Comparison of ENCODE assay signal across 12 cellular contexts in the genomic region with DNA sequence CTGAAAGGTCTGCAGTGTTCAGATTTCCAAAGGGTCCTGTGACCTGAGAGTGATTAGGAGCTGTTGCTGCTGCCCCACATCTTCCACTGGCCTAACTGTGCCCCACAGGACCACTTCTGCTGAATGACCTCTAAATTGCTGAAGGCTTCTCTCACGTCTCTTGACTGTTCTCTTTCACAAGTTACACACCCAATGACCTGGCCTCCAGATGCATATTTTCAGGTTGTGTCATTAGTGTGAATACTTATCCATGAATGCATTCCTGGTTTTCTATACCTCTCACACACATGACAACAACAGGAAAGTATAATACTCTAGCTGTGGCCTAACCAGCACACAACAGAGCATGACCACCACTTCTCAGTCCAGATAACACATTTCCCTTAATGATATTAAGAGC. TPM values are rescaled to one million over a fixed set of nuclear protein-coding genes. Genes with fewer than 3 reads are reported as not detected.
DNase-seq lines count a peak whose midpoint lies in the region; TF ChIP-seq lines count a peak whose summit lies in the region.
"Had no signal": no experiment of that assay in that cellular context is flagged by ENCODE, and none has a peak within 500 bp of the region (broad histone marks: within the 10 kb centered on the region; RNA-seq: fewer than 3 reads in every experiment).

No MANE protein-coding gene starts in this region.

- H3K27ac ChIP-seq in stomach: no peak overlapping the region

- CTCF ChIA-PET in BJ (lab: Yijun Ruan, JAX): no interaction called here

- DNase-seq in BJ (ENCODE audit: low read depth): peak; percentile 40
- peak; percentile 54 for DNase-seq in NCI-H226
- peak; percentile 34 for DNase-seq in dedifferentiated amniotic fluid mesenchymal stem cell (ENCODE audit: extremely low spot score)
- peak; percentile 58 for DNase-seq in non-pigmented ciliary epithelial cell (ENCODE audit: low read depth)
- no peak for DNase-seq in HAP-1 (ENCODE audit: low spot score in 2 of 2)
- DNase-seq in activated CD8-positive, alpha-beta memory T cell treated with anti-CD3 and anti-CD28 coated beads for 24 hours: no peak
- no peak for DNase-seq in HT-29 (ENCODE audit: low spot score)
- no peak for DNase-seq in stomach
- DNase-seq: activated CD4-positive, alpha-beta T cell treated with anti-CD3 and anti-CD28 coated beads, Interleukin-2, amount 50 U/mL, for 48 hours; activated gamma-delta T cell; CD8-positive, alpha-beta T cell; NCI-H1694 treated with DMSO at 0.1 percent for 48 hours had no signal

- H3K4me1 ChIP-seq in HAP-1 (no peaks in the 10 kb centered on the region), stomach (peaks cover 14 to 50% (median 28%) of the 10 kb centered on the region in 4 donors)

- no peak for TF ChIP-seq CTCF in BJ (IDR thresholded peaks at IDR 0.05; ENCODE audit: insufficient read depth, low read depth, low read length)
- TF ChIP-seq CTCF in stomach (IDR thresholded peaks at IDR 0.05): no peak

- POLR2A ChIA-PET in BJ (lab: Charles Lee): no interaction called here

- intact Hi-C loops in stomach (cut with DNase I; ENCODE audit: low total_unique reads): no loop called here

- no peak for TF ChIP-seq POLR2A in stomach (IDR thresholded peaks at IDR 0.05)

- H3K36me3 ChIP-seq in BJ (ENCODE audit: control insufficient read depth, insufficient read depth, low read length): no peaks in the 10 kb centered on the region
- peaks cover 22% of the 10 kb centered on the region for H3K36me3 ChIP-seq in HAP-1 (replicated peaks)
- peaks cover 4 to 49% (median 30%) of the 10 kb centered on the region in 4 donors for H3K36me3 ChIP-seq in stomach

- no peak for TF ChIP-seq EP300 in stomach (IDR thresholded peaks at IDR 0.05)

- WGBS in stomach, 5 donors: 65 to 94% (median 83%) methylated on average over 1 of the region's 1 CpG

- in situ Hi-C loops in HAP-1 (cut with MboI; ENCODE audit: low sequenced_read_pairs): no loop called here

- H3K27me3 ChIP-seq in BJ (ENCODE audit: control insufficient read depth, insufficient read depth, low read length) (no peaks in the 10 kb centered on the region), HAP-1 (ENCODE audit: low read depth) (no peaks in the 10 kb centered on the region), stomach (no peaks in the 10 kb centered on the region)

- H3K9me3 ChIP-seq in HAP-1: no peaks in the 10 kb centered on the region
- H3K9me3 ChIP-seq in stomach: no peaks in the 10 kb centered on the region

- no peak overlapping the region for H3K4me3 ChIP-seq in BJ (ENCODE audit: low read depth, low read length)
- no peak overlapping the region for H3K4me3 ChIP-seq in HAP-1
- no peak overlapping the region for H3K4me3 ChIP-seq in stomach

RNA-seq across cellular contexts. Expression of gene PRR14L, which starts 15.4 kb away (rescaled TPM):
- polyA plus RNA-seq in BJ (2011; rRNA removed) (8.0 and 9.6 TPM in 2 replicates), stomach (1 to 10 TPM; 4.0 to 5.5 (median 4.2) TPM)
- 37.6 and 53.5 TPM in 2 replicates for polyA minus RNA-seq in BJ (2011; rRNA and poly(A)+ RNA removed)
- 5.3 and 6.9 TPM in 2 replicates for total RNA-seq in HT-29 (2014; rRNA removed; shearing (Covaris generic))
- total RNA-seq in stomach: 100 to 1,000 TPM in 1 of 5 donors, 10 to 100 TPM in 4; 24.0 to 193 (median 29.9) TPM

RNA-seq across cellular contexts. Expression of gene DEPDC5, which starts 19.3 kb away (rescaled TPM):
- 6.8 TPM in 2 replicates for polyA plus RNA-seq in BJ (2011; rRNA removed)
- polyA minus RNA-seq in BJ (2011; rRNA and poly(A)+ RNA removed): 16.2 and 17.6 TPM in 2 replicates
- total RNA-seq in HT-29 (2014; rRNA removed; shearing (Covaris generic)): 10.0 and 10.7 TPM in 2 replicates
- total RNA-seq in stomach: 10 to 100 TPM; 20.1 to 39.1 (median 25.1) TPM
- polyA plus RNA-seq in stomach: 1 to 10 TPM; 4.7 to 8.5 (median 6.3) TPM

Comparison
In these comparisons a context has a peak if more than half of its experiments do, and no peak if none do; other contexts are left out.
1. DNase-seq: peak in BJ (single experiment), NCI-H226 (single experiment), dedifferentiated amniotic fluid mesenchymal stem cell (single experiment) and non-pigmented ciliary epithelial cell (single experiment); none in HAP-1 (0 of 2), activated CD8-positive, alpha-beta memory T cell treated with anti-CD3 and anti-CD28 coated beads for 24 hours (single experiment), HT-29 (single experiment) and stomach (single experiment).